10 cellular contexts compared by ENCODE assay signal in the genomic region with DNA sequence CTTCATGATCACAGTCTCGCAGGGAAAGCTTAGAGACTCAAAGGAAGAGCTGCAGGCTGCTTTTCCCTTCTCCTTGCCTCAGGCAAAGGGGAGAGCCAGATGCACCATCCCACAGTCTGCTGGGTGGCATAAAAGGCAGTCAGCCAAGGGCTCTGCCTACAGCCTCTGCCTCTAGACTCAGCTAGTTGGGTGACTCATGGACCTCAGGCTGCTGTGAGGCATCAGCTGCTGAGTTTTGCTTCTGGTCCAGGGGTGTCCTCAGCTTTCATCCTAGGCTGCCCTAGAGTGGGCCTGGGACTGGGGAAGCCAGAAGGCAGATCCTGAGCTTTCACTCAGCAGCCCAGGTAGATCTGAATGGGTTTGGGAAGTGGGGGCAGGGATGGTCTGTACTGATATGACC. TPM values are rescaled to one million over a fixed set of nuclear protein-coding genes. Genes with fewer than 3 reads are reported as not detected.
DNase-seq lines count a peak whose midpoint lies in the region; ATAC-seq and TF ChIP-seq lines count a peak whose summit lies in the region.
"Had no signal": no experiment of that assay in that cellular context is flagged by ENCODE, and none has a peak within 500 bp of the region (broad histone marks: within the 10 kb centered on the region; RNA-seq: fewer than 3 reads in every experiment).

No MANE protein-coding gene starts in this region.

- peak; percentile 75 for ATAC-seq in activated naive CD8-positive, alpha-beta T cell treated with anti-CD3 and anti-CD28 coated beads, Interleukin-2, amount 50 U/mL, for 24 hours

- no peaks in the 10 kb centered on the region for H3K27me3 ChIP-seq in SJCRH30
- no peaks in the 10 kb centered on the region for H3K27me3 ChIP-seq in Peyer's patch

- no peak for TF ChIP-seq POLR2A in Peyer's patch (IDR thresholded peaks at IDR 0.05)

- H3K4me1 ChIP-seq in SJCRH30 (peaks cover 7% of the 10 kb centered on the region), Peyer's patch (no peaks in the 10 kb centered on the region)

- no peak overlapping the region for H3K27ac Mint-ChIP-seq in activated naive CD8-positive, alpha-beta T cell treated with anti-CD3 and anti-CD28 coated beads, Interleukin-2, amount 50 U/mL, for 24 hours
- H3K27ac Mint-ChIP-seq in activated naive CD8-positive, alpha-beta T cell treated with anti-CD3 and anti-CD28 coated beads for 36 hours = no peak overlapping the region

- H3K4me3 ChIP-seq in SJCRH30 (no peak overlapping the region), Peyer's patch (no peak overlapping the region)

- H3K4me1 Mint-ChIP-seq in activated naive CD8-positive, alpha-beta T cell treated with anti-CD3 and anti-CD28 coated beads, Interleukin-2, amount 50 U/mL, for 24 hours = peaks cover 12% of the 10 kb centered on the region
- H3K4me1 Mint-ChIP-seq in activated naive CD8-positive, alpha-beta T cell treated with anti-CD3 and anti-CD28 coated beads for 36 hours = peaks cover 12% of the 10 kb centered on the region

- no peaks in the 10 kb centered on the region for H3K36me3 Mint-ChIP-seq in activated naive CD8-positive, alpha-beta T cell treated with anti-CD3 and anti-CD28 coated beads, Interleukin-2, amount 50 U/mL, for 24 hours (ENCODE audit: low read depth)
- peaks cover 2% of the 10 kb centered on the region for H3K36me3 Mint-ChIP-seq in activated naive CD8-positive, alpha-beta T cell treated with anti-CD3 and anti-CD28 coated beads for 36 hours

- TF ChIP-seq CTCF in Peyer's patch (IDR thresholded peaks at IDR 0.05) = no peak

- H3K4me3 Mint-ChIP-seq in activated naive CD8-positive, alpha-beta T cell treated with anti-CD3 and anti-CD28 coated beads, Interleukin-2, amount 50 U/mL, for 24 hours = no peak overlapping the region
- no peak overlapping the region for H3K4me3 Mint-ChIP-seq in activated naive CD8-positive, alpha-beta T cell treated with anti-CD3 and anti-CD28 coated beads for 36 hours

- H3K27ac ChIP-seq in SJCRH30 (no peak overlapping the region), Peyer's patch (no peak overlapping the region)

- H3K27me3 Mint-ChIP-seq in activated naive CD8-positive, alpha-beta T cell treated with anti-CD3 and anti-CD28 coated beads, Interleukin-2, amount 50 U/mL, for 24 hours = no peaks in the 10 kb centered on the region
- H3K27me3 Mint-ChIP-seq in activated naive CD8-positive, alpha-beta T cell treated with anti-CD3 and anti-CD28 coated beads for 36 hours = no peaks in the 10 kb centered on the region

- no peaks in the 10 kb centered on the region for H3K36me3 ChIP-seq in SJCRH30
- H3K36me3 ChIP-seq in Peyer's patch = no peaks in the 10 kb centered on the region

- H3K9me3 Mint-ChIP-seq in activated naive CD8-positive, alpha-beta T cell treated with anti-CD3 and anti-CD28 coated beads, Interleukin-2, amount 50 U/mL, for 24 hours = no peaks in the 10 kb centered on the region
- H3K9me3 Mint-ChIP-seq in activated naive CD8-positive, alpha-beta T cell treated with anti-CD3 and anti-CD28 coated beads for 36 hours = no peaks in the 10 kb centered on the region

- H3K9me3 ChIP-seq in SJCRH30 (replicated peaks) (no peaks in the 10 kb centered on the region), Peyer's patch (no peaks in the 10 kb centered on the region)

- DNase-seq in activated naive CD8-positive, alpha-beta T cell treated with anti-CD3 and anti-CD28 coated beads, Interleukin-2, amount 50 U/mL, for 24 hours = no peak
- no peak for DNase-seq in activated naive CD8-positive, alpha-beta T cell treated with anti-CD3 and anti-CD28 coated beads for 36 hours
- DNase-seq in SJCRH30 (peak; percentile 68 to 77), glomerular visceral epithelial cell (ENCODE audit: extremely low spot score) (peak; percentile 83), stromal cell of bone marrow (ENCODE audit: low read depth) (peak; percentile 86), NCI-H1436 (lab: John Stamatoyannopoulos, UW) (no peak), SHP77 treated with DMSO at 0.1 percent for 48 hours (lab: John Stamatoyannopoulos, UW) (no peak), Peyer's patch (no peak)
- DNase-seq: COR-L47, left cardiac atrium had no signal

RNA-seq across cellular contexts. Expression of a gene that starts 11.7 kb away (rescaled TPM):
- total RNA-seq in activated naive CD8-positive, alpha-beta T cell treated with anti-CD3 and anti-CD28 coated beads for 36 hours = under 1 TPM; 0.80 to 0.90 TPM
- 0.35 and 0.93 TPM in 2 replicates for total RNA-seq in SJCRH30 (2014; rRNA removed; shearing (Covaris generic))
- under 1 TPM; 0.27 to 0.88 (median 0.79) TPM for total RNA-seq in Peyer's patch

Comparison
In these comparisons a context has a peak if more than half of its experiments do, and no peak if none do; other contexts are left out.
1. DNase-seq: peak in SJCRH30 (2 of 2), glomerular visceral epithelial cell (single experiment) and stromal cell of bone marrow (single experiment); none in activated naive CD8-positive, alpha-beta T cell treated with anti-CD3 and anti-CD28 coated beads, Interleukin-2, amount 50 U/mL, for 24 hours (single experiment), activated naive CD8-positive, alpha-beta T cell treated with anti-CD3 and anti-CD28 coated beads for 36 hours (single experiment), NCI-H1436 (single experiment), SHP77 treated with DMSO at 0.1 percent for 48 hours (single experiment) and Peyer's patch (0 of 3).